2 cellular contexts compared by ENCODE assay signal in genomic region chr1:234212764-234213406, GRCh38.
TF ChIP-seq lines count a peak whose summit lies in the region.

No MANE protein-coding gene starts in this region.

TF ChIP-seq in endothelial cell of umbilical vein, 7 proteins besides CTCF, POLR2A, EP300 and RAD21 (continued from another document):
- TF ChIP-seq MAX (IDR thresholded peaks at IDR 0.05; ENCODE audit: insufficient read depth, insufficient read length) (no peak), FOS (IDR thresholded peaks at IDR 0.05; ENCODE audit: borderline replicate concordance, insufficient read depth, low read length) (no peak)

TF ChIP-seq in neural cell, 6 proteins besides CTCF, POLR2A, EP300 and RAD21 (continued from another document):
- TF ChIP-seq REST (IDR thresholded peaks at IDR 0.05; ENCODE audit: borderline replicate concordance) (no peak), SMC3 (conservative IDR thresholded peaks at IDR 0.05; ENCODE audit: poor library complexity) (peak; percentile 32)
